Comparison of ENCODE assay signal across 8 cellular contexts in genomic region chr19:44142014-44142523, GRCh38. TPM values are rescaled to one million over a fixed set of nuclear protein-coding genes. Genes with fewer than 3 reads are reported as not detected.
A peak's percentile ranks its signal among the peaks of the same experiment; 100 is the strongest.
DNase-seq lines count a peak whose midpoint lies in the region; ATAC-seq lines count a peak whose summit lies in the region.

No MANE protein-coding gene starts in this region.

- ATAC-seq in activated naive CD8-positive, alpha-beta T cell treated with anti-CD3 and anti-CD28 coated beads, Interleukin-2, amount 50 U/mL, for 24 hours: peak; percentile 17
- ATAC-seq in HG02938 (IDR thresholded peaks at IDR 0.05; ENCODE audit: unreplicated experiment): no peak

- H3K27ac Mint-ChIP-seq in activated naive CD8-positive, alpha-beta T cell treated with anti-CD3 and anti-CD28 coated beads, Interleukin-2, amount 50 U/mL, for 24 hours: peak overlapping the region; percentile 92

- H3K27ac ChIP-seq in skin epidermis: peak overlapping the region in 20 of 21 experiments; percentile 59 to 94 (median 86)

- peaks cover 20% of the 10 kb centered on the region for H3K4me1 Mint-ChIP-seq in activated naive CD8-positive, alpha-beta T cell treated with anti-CD3 and anti-CD28 coated beads, Interleukin-2, amount 50 U/mL, for 24 hours

- peaks cover 14% of the 10 kb centered on the region for H3K9me3 Mint-ChIP-seq in activated naive CD8-positive, alpha-beta T cell treated with anti-CD3 and anti-CD28 coated beads, Interleukin-2, amount 50 U/mL, for 24 hours

- no peaks in the 10 kb centered on the region for H3K27me3 Mint-ChIP-seq in activated naive CD8-positive, alpha-beta T cell treated with anti-CD3 and anti-CD28 coated beads, Interleukin-2, amount 50 U/mL, for 24 hours

- peaks cover 36% of the 10 kb centered on the region for H3K36me3 Mint-ChIP-seq in activated naive CD8-positive, alpha-beta T cell treated with anti-CD3 and anti-CD28 coated beads, Interleukin-2, amount 50 U/mL, for 24 hours (ENCODE audit: low read depth)

- peak overlapping the region; percentile 61 for H3K4me3 ChIP-seq in iPS-18c (ENCODE audit: insufficient read depth, low read depth, low read length)
- H3K4me3 ChIP-seq in skin epidermis: peak overlapping the region; percentile 69 to 92 (median 87)

- H3K9me3 ChIP-seq in iPS-18c (ENCODE audit: control insufficient read depth, insufficient read depth, low read length): no peaks in the 10 kb centered on the region

- H3K4me3 Mint-ChIP-seq in activated naive CD8-positive, alpha-beta T cell treated with anti-CD3 and anti-CD28 coated beads, Interleukin-2, amount 50 U/mL, for 24 hours: peak overlapping the region; percentile 86

- DNase-seq in D341Med (ENCODE audit: low spot score) (peak; percentile 35), HT1080 (ENCODE audit: low read depth) (peak; percentile 24), NK-92 (lab: John Stamatoyannopoulos, UW; ENCODE audit: unreplicated experiment) (no peak), COR-L47 (lab: John Stamatoyannopoulos, UW) (no peak)
- no peak for DNase-seq in activated naive CD8-positive, alpha-beta T cell treated with anti-CD3 and anti-CD28 coated beads, Interleukin-2, amount 50 U/mL, for 24 hours

RNA-seq across cellular contexts. Expression of gene ZNF234, which starts 0.7 kb away (rescaled TPM):
- total RNA-seq in HT1080 (2014; rRNA removed; shearing (Covaris generic)): 6.7 and 8.1 TPM in 2 replicates
- polyA plus RNA-seq in HT1080 (2015; cell fraction: cytosol; rRNA removed): 4.8 TPM in 2 replicates
- 20.0 TPM in 2 replicates for polyA plus RNA-seq in HT1080 (2015; cell fraction: nucleus; rRNA removed)

RNA-seq across cellular contexts. Expression of gene ZNF226, which starts 22.8 kb away (rescaled TPM):
- 16.7 and 21.8 TPM in 2 replicates for total RNA-seq in HT1080 (2014; rRNA removed; shearing (Covaris generic))
- 23.3 and 27.8 TPM in 2 replicates for polyA plus RNA-seq in HT1080 (2015; cell fraction: cytosol; rRNA removed)
- 50.4 and 57.1 TPM in 2 replicates for polyA plus RNA-seq in HT1080 (2015; cell fraction: nucleus; rRNA removed)

RNA-seq across cellular contexts. Expression of gene ZNF225, which starts 28.9 kb away (rescaled TPM):
- total RNA-seq in HT1080 (2014; rRNA removed; shearing (Covaris generic)): 2.9 and 3.4 TPM in 2 replicates
- 1.6 and 2.1 TPM in 2 replicates for polyA plus RNA-seq in HT1080 (2015; cell fraction: cytosol; rRNA removed)
- 10.1 and 10.8 TPM in 2 replicates for polyA plus RNA-seq in HT1080 (2015; cell fraction: nucleus; rRNA removed)

RNA-seq across cellular contexts. Expression of gene ZNF224, which starts 47.9 kb away (rescaled TPM):
- 8.3 and 13.5 TPM in 2 replicates for total RNA-seq in HT1080 (2014; rRNA removed; shearing (Covaris generic))
- polyA plus RNA-seq in HT1080 (2015; cell fraction: cytosol; rRNA removed): 5.4 and 6.5 TPM in 2 replicates
- 52.0 and 67.6 TPM in 2 replicates for polyA plus RNA-seq in HT1080 (2015; cell fraction: nucleus; rRNA removed)

Comparison
In these comparisons a context has a peak if more than half of its experiments do, and no peak if none do; other contexts are left out.
1. DNase-seq: peak in D341Med (single experiment) and HT1080 (single experiment); none in activated naive CD8-positive, alpha-beta T cell treated with anti-CD3 and anti-CD28 coated beads, Interleukin-2, amount 50 U/mL, for 24 hours (single experiment), NK-92 (single experiment) and COR-L47 (single experiment).